ENCODE assay signal across 19 cellular contexts in genomic region chr22:32539631-32540449, GRCh38.
DNase-seq lines count a peak whose midpoint lies in the region; ATAC-seq and FAIRE-seq lines count a peak whose summit lies in the region.
"Had no signal": no experiment of that assay in that cellular context is flagged by ENCODE, and none has a peak within 500 bp of the region (broad histone marks: within the 10 kb centered on the region; RNA-seq: fewer than 3 reads in every experiment).

No MANE protein-coding gene starts in this region.

- WGBS in right cardiac atrium, result 58% methylated on average over 10 of the region's 10 CpGs
- WGBS in small intestine, 3 donors, result 21 to 45% (median 29%) methylated on average over 10 of the region's 10 CpGs

- intact Hi-C loops in right cardiac atrium (cut with DNase I), result loop anchor here in 3 of 4 donors (5.0 to 10.0 kb wide), 3 partner anchors 82 to 115 kb away; no protein-coding TSS in a partner anchor
- intact Hi-C loops in activated T-helper 1 cell treated with anti-CD3 and anti-CD28 coated beads, Interleukin-12 subunit alpha, Interleukin-12 subunit beta, Interleukin-2, Interleukin-4 antibody, amounts not matched to agents 30 ng/mL and 10 ng/mL and 1 ng/mL, durations not matched to agents 14 hours and 24 hours and 36 hours (cut with micrococcal nuclease), result no loop called here

- peak; percentile 76 for DNase-seq in DMS153 (lab: John Stamatoyannopoulos, UW)
- DNase-seq in DMS153 treated with DMSO at 0.1 percent for 48 hours (lab: John Stamatoyannopoulos, UW; ENCODE audit: unreplicated experiment), result no peak
- peak; percentile 82 to 90 for DNase-seq in SJCRH30
- no peak for DNase-seq in right cardiac atrium
- DNase-seq in small intestine, result peak; percentile 21
- DNase-seq in RKO (ENCODE audit: low spot score), result no peak
- no peak for DNase-seq in activated T-helper 1 cell treated with anti-CD3 and anti-CD28 coated beads, Interleukin-12 subunit alpha, Interleukin-12 subunit beta, Interleukin-2, Interleukin-4 antibody, amounts not matched to agents 30 ng/mL and 10 ng/mL and 1 ng/mL, durations not matched to agents 14 hours and 24 hours and 36 hours (ENCODE audit: low spot score)
- DNase-seq: activated CD8-positive, alpha-beta memory T cell treated with anti-CD3 and anti-CD28 coated beads, Interleukin-2, amount 50 U/mL, for 4 hours; DMS 273 treated with DMSO at 0.1 percent for 48 hours; esophagus squamous epithelium; immature natural killer cell; NCI-H1417; occipital lobe; stimulated activated CD4-positive, alpha-beta T cell treated with anti-CD3 and anti-CD28 coated beads, Interleukin-2, amount 100 ng/mL, for 24 hours; stimulated activated naive CD8-positive, alpha-beta T cell treated with anti-CD3 and anti-CD28 coated beads, Interleukin-15, Interleukin-2, amounts not matched to agents 100 U/mL and 50 U/mL, for 24 hours; T1000 had no signal

- H3K4me3 Mint-ChIP-seq in activated T-helper 1 cell treated with anti-CD3 and anti-CD28 coated beads, Interleukin-12 subunit alpha, Interleukin-12 subunit beta, Interleukin-2, Interleukin-4 antibody, amounts not matched to agents 30 ng/mL and 10 ng/mL and 1 ng/mL, durations not matched to agents 14 hours and 24 hours and 36 hours, result no peak overlapping the region
- H3K4me3 Mint-ChIP-seq: immature natural killer cell had no signal

- H3K36me3 Mint-ChIP-seq in activated T-helper 1 cell treated with anti-CD3 and anti-CD28 coated beads, Interleukin-12 subunit alpha, Interleukin-12 subunit beta, Interleukin-2, Interleukin-4 antibody, amounts not matched to agents 30 ng/mL and 10 ng/mL and 1 ng/mL, durations not matched to agents 14 hours and 24 hours and 36 hours (ENCODE audit: low read depth), result no peaks in the 10 kb centered on the region
- H3K36me3 Mint-ChIP-seq: immature natural killer cell had no signal

- H3K4me1 ChIP-seq in SJCRH30 (peaks cover 42% of the 10 kb centered on the region), right cardiac atrium (ENCODE audit: control insufficient read depth, insufficient read depth, low read length) (peaks cover 10% of the 10 kb centered on the region), small intestine (ENCODE audit: control insufficient read depth in 2 of 2, insufficient read depth in 1 of 2, low read depth in 1 of 2, low read length in 1 of 2) (no peaks in the 10 kb centered on the region)

- H3K9me3 Mint-ChIP-seq in activated T-helper 1 cell treated with anti-CD3 and anti-CD28 coated beads, Interleukin-12 subunit alpha, Interleukin-12 subunit beta, Interleukin-2, Interleukin-4 antibody, amounts not matched to agents 30 ng/mL and 10 ng/mL and 1 ng/mL, durations not matched to agents 14 hours and 24 hours and 36 hours, result no peaks in the 10 kb centered on the region

- H3K27me3 ChIP-seq in SJCRH30 (no peaks in the 10 kb centered on the region), right cardiac atrium (ENCODE audit: control insufficient read depth, insufficient read depth) (no peaks in the 10 kb centered on the region), small intestine (ENCODE audit: control insufficient read depth in 2 of 2, insufficient read depth in 2 of 2, low read length in 2 of 2) (no peaks in the 10 kb centered on the region)
- H3K27me3 ChIP-seq: esophagus squamous epithelium had no signal

- H3K27me3 Mint-ChIP-seq in activated T-helper 1 cell treated with anti-CD3 and anti-CD28 coated beads, Interleukin-12 subunit alpha, Interleukin-12 subunit beta, Interleukin-2, Interleukin-4 antibody, amounts not matched to agents 30 ng/mL and 10 ng/mL and 1 ng/mL, durations not matched to agents 14 hours and 24 hours and 36 hours (ENCODE audit: insufficient read depth), result no peaks in the 10 kb centered on the region

- no peak overlapping the region for H3K27ac Mint-ChIP-seq in activated T-helper 1 cell treated with anti-CD3 and anti-CD28 coated beads, Interleukin-12 subunit alpha, Interleukin-12 subunit beta, Interleukin-2, Interleukin-4 antibody, amounts not matched to agents 30 ng/mL and 10 ng/mL and 1 ng/mL, durations not matched to agents 14 hours and 24 hours and 36 hours
- H3K27ac Mint-ChIP-seq: immature natural killer cell had no signal

- ATAC-seq in right cardiac atrium (peak in 1 of 2 donors; percentile 51), HG02571 (IDR thresholded peaks at IDR 0.05; ENCODE audit: unreplicated experiment) (no peak)
- ATAC-seq: stimulated activated naive CD8-positive, alpha-beta T cell treated with anti-CD3 and anti-CD28 coated beads, Interleukin-15, Interleukin-2, amounts not matched to agents 100 U/mL and 50 U/mL, for 24 hours had no signal

- peak overlapping the region; percentile 59 for H3K27ac ChIP-seq in SJCRH30
- H3K27ac ChIP-seq in right cardiac atrium (ENCODE audit: low read length), result peak overlapping the region; percentile 30
- H3K27ac ChIP-seq in small intestine (ENCODE audit: low read depth in 1 of 2, low read length in 1 of 2), result no peak overlapping the region
- H3K27ac ChIP-seq: 22Rv1 had no signal

- H3K9me3 ChIP-seq in SJCRH30 (replicated peaks) (no peaks in the 10 kb centered on the region), right cardiac atrium (ENCODE audit: control insufficient read depth, low read length) (no peaks in the 10 kb centered on the region), small intestine (ENCODE audit: control insufficient read depth, low read depth) (no peaks in the 10 kb centered on the region)
- H3K9me3 ChIP-seq: esophagus squamous epithelium had no signal

- H3K4me3 ChIP-seq in SJCRH30 (no peak overlapping the region), right cardiac atrium (ENCODE audit: low read length) (no peak overlapping the region), small intestine (ENCODE audit: low read depth in 1 of 2, low read length in 2 of 2) (no peak overlapping the region)
- H3K4me3 ChIP-seq: esophagus squamous epithelium had no signal

- no peak for FAIRE-seq in small intestine (lab: Jason Lieb, UNC)
- FAIRE-seq: GM18507 had no signal

- H3K4me1 Mint-ChIP-seq in activated T-helper 1 cell treated with anti-CD3 and anti-CD28 coated beads, Interleukin-12 subunit alpha, Interleukin-12 subunit beta, Interleukin-2, Interleukin-4 antibody, amounts not matched to agents 30 ng/mL and 10 ng/mL and 1 ng/mL, durations not matched to agents 14 hours and 24 hours and 36 hours (ENCODE audit: low read depth), result no peaks in the 10 kb centered on the region
- H3K4me1 Mint-ChIP-seq: immature natural killer cell had no signal

- no peaks in the 10 kb centered on the region for H3K36me3 ChIP-seq in SJCRH30
- H3K36me3 ChIP-seq in small intestine (ENCODE audit: control insufficient read depth in 2 of 2, insufficient read depth in 2 of 2, low read length in 2 of 2), result no peaks in the 10 kb centered on the region
- H3K36me3 ChIP-seq: esophagus squamous epithelium had no signal

Comparison
In these comparisons a context has a peak if more than half of its experiments do, and no peak if none do; other contexts are left out.
1. DNase-seq: peak in DMS153 (single experiment), SJCRH30 (2 of 2) and small intestine (single experiment); none in DMS153 treated with DMSO at 0.1 percent for 48 hours (single experiment), right cardiac atrium (0 of 3), RKO (single experiment) and activated T-helper 1 cell treated with anti-CD3 and anti-CD28 coated beads, Interleukin-12 subunit alpha, Interleukin-12 subunit beta, Interleukin-2, Interleukin-4 antibody, amounts not matched to agents 30 ng/mL and 10 ng/mL and 1 ng/mL, durations not matched to agents 14 hours and 24 hours and 36 hours (single experiment).
2. H3K27ac ChIP-seq: peak in SJCRH30 (single experiment) and right cardiac atrium (single experiment); none in small intestine (0 of 2).